Comparison of ENCODE assay signal across 9 cellular contexts in genomic region chr4:109816082-109816442, GRCh38. TPM values are rescaled to one million over a fixed set of nuclear protein-coding genes. Genes with fewer than 3 reads are reported as not detected.
A peak's percentile ranks its signal among the peaks of the same experiment; 100 is the strongest.
DNase-seq lines count a peak whose midpoint lies in the region; ATAC-seq, FAIRE-seq and TF ChIP-seq lines count a peak whose summit lies in the region.
"Had no signal": no experiment of that assay in that cellular context is flagged by ENCODE, and none has a peak within 500 bp of the region (broad histone marks: within the 10 kb centered on the region; RNA-seq: fewer than 3 reads in every experiment).

No MANE protein-coding gene starts in this region.

- H3K9me3 ChIP-seq in A549 = no peaks in the 10 kb centered on the region
- H3K9me3 ChIP-seq in Karpas-422 (ENCODE audit: low read length) = no peaks in the 10 kb centered on the region
- H3K9me3 ChIP-seq in heart right ventricle = no peaks in the 10 kb centered on the region
- no peaks in the 10 kb centered on the region for H3K9me3 ChIP-seq in small intestine (ENCODE audit: control insufficient read depth, low read depth)

- peak overlapping the region; percentile 28; the same call in 1 of the 2 replicates for H2AFZ ChIP-seq in Karpas-422 (ENCODE audit: low read length)

- H3K36me3 Mint-ChIP-seq in activated T-helper 1 cell treated with anti-CD3 and anti-CD28 coated beads, Interleukin-12 subunit alpha, Interleukin-12 subunit beta, Interleukin-2, Interleukin-4 antibody, amounts not matched to agents 30 ng/mL and 10 ng/mL and 1 ng/mL, durations not matched to agents 14 hours and 24 hours and 36 hours (ENCODE audit: low read depth) = peaks cover 42% of the 10 kb centered on the region

- H3K4me1 Mint-ChIP-seq in activated T-helper 1 cell treated with anti-CD3 and anti-CD28 coated beads, Interleukin-12 subunit alpha, Interleukin-12 subunit beta, Interleukin-2, Interleukin-4 antibody, amounts not matched to agents 30 ng/mL and 10 ng/mL and 1 ng/mL, durations not matched to agents 14 hours and 24 hours and 36 hours (ENCODE audit: low read depth) = peaks cover 55% of the 10 kb centered on the region

- FAIRE-seq in A549 (lab: Jason Lieb, UNC) = no peak
- FAIRE-seq in small intestine (lab: Jason Lieb, UNC) = no peak
- FAIRE-seq in GM19239 (lab: Jason Lieb, UNC) = no peak

- H3K4me3 Mint-ChIP-seq in activated T-helper 1 cell treated with anti-CD3 and anti-CD28 coated beads, Interleukin-12 subunit alpha, Interleukin-12 subunit beta, Interleukin-2, Interleukin-4 antibody, amounts not matched to agents 30 ng/mL and 10 ng/mL and 1 ng/mL, durations not matched to agents 14 hours and 24 hours and 36 hours = peak overlapping the region; percentile 98

- H3K4me2 ChIP-seq in A549 = peak overlapping the region; percentile 73
- H3K4me2 ChIP-seq in Karpas-422 (ENCODE audit: low read depth, low read length, poor library complexity, severe bottlenecking) = peak overlapping the region; percentile 86

- H3K4me3 ChIP-seq in A549 = peak overlapping the region; percentile 95
- H3K4me3 ChIP-seq in Karpas-422 (ENCODE audit: low read length) = peak overlapping the region; percentile 74
- peak overlapping the region; percentile 65 to 94 (median 78) for H3K4me3 ChIP-seq in heart right ventricle
- H3K4me3 ChIP-seq in small intestine (ENCODE audit: low read depth in 1 of 2, low read length in 2 of 2) = peak overlapping the region; percentile 67 to 76

- no peak for TF ChIP-seq CTCF in A549 (IDR thresholded peaks at IDR 0.05)
- TF ChIP-seq CTCF in heart right ventricle (IDR thresholded peaks at IDR 0.05) = no peak

- TF ChIP-seq EP300 in A549 (IDR thresholded peaks at IDR 0.05) = no peak

- H3K9ac ChIP-seq in Karpas-422 (ENCODE audit: low read length) = peak overlapping the region; percentile 95

- TF ChIP-seq RAD21 in A549 (conservative IDR thresholded peaks at IDR 0.05 in 1 of 2, IDR thresholded peaks at IDR 0.05 in 1 of 2) = no peak

- no peaks in the 10 kb centered on the region for H4K20me1 ChIP-seq in Karpas-422 (ENCODE audit: insufficient read depth, low read depth, low read length)

- no peaks in the 10 kb centered on the region for H3K27me3 ChIP-seq in Karpas-422 (ENCODE audit: low read length)
- H3K27me3 ChIP-seq in heart right ventricle = no peaks in the 10 kb centered on the region
- H3K27me3 ChIP-seq in small intestine (ENCODE audit: control insufficient read depth in 2 of 2, insufficient read depth in 2 of 2, low read length in 2 of 2) = no peaks in the 10 kb centered on the region

- no peaks in the 10 kb centered on the region for H3K27me3 Mint-ChIP-seq in activated T-helper 1 cell treated with anti-CD3 and anti-CD28 coated beads, Interleukin-12 subunit alpha, Interleukin-12 subunit beta, Interleukin-2, Interleukin-4 antibody, amounts not matched to agents 30 ng/mL and 10 ng/mL and 1 ng/mL, durations not matched to agents 14 hours and 24 hours and 36 hours (ENCODE audit: insufficient read depth)

- intact Hi-C loops in activated T-helper 1 cell treated with anti-CD3 and anti-CD28 coated beads, Interleukin-12 subunit alpha, Interleukin-12 subunit beta, Interleukin-2, Interleukin-4 antibody, amounts not matched to agents 30 ng/mL and 10 ng/mL and 1 ng/mL, durations not matched to agents 14 hours and 24 hours and 36 hours (cut with micrococcal nuclease) = loop anchor here (1.0 to 10.0 kb wide), 8 partner anchors 64 to 1824 kb away; partner anchors contain the start of gene OSTC
- intact Hi-C loops in heart right ventricle (cut with DNase I) = loop anchor here in 8 of 10 donors (5.0 to 10.0 kb wide), 7 partner anchors 84 to 384 kb away; partner anchors contain the start of genes CASP6 (in 7 of the 8), SEC24B (in 5 of the 8) and PLA2G12A (in 2 of the 8)

- POLR2A ChIA-PET in A549 (lab: Yijun Ruan, JAX) = interaction anchor here (1.2 kb wide), 1 partner anchor 256 kb away, joined by 3 read pairs; the partner anchor contains the start of gene MCUB

- H3K27ac ChIP-seq in A549 = peak overlapping the region; percentile 90 to 96
- H3K27ac ChIP-seq in Karpas-422 (ENCODE audit: low read length) = peak overlapping the region; percentile 59; the same call in 1 of the 2 replicates
- peak overlapping the region in 9 of 10 donors; percentile 69 to 90 (median 85) for H3K27ac ChIP-seq in heart right ventricle
- H3K27ac ChIP-seq in small intestine (ENCODE audit: low read depth in 1 of 2, low read length in 1 of 2) = peak overlapping the region in 1 of 2 donors; percentile 92

- no peaks in the 10 kb centered on the region for H3K9me3 Mint-ChIP-seq in activated T-helper 1 cell treated with anti-CD3 and anti-CD28 coated beads, Interleukin-12 subunit alpha, Interleukin-12 subunit beta, Interleukin-2, Interleukin-4 antibody, amounts not matched to agents 30 ng/mL and 10 ng/mL and 1 ng/mL, durations not matched to agents 14 hours and 24 hours and 36 hours

- no peaks in the 10 kb centered on the region for H3K9me2 ChIP-seq in Karpas-422 (replicated peaks; ENCODE audit: insufficient read depth, low read length)

- ATAC-seq in A549 (peak in 1 of 2 experiments; percentile 11; a peak in 3 of 6 replicates), heart right ventricle (peak in 1 of 8 donors; percentile 10), GM18909 (IDR thresholded peaks at IDR 0.05; ENCODE audit: poor library complexity, unreplicated experiment) (no peak)

- WGBS in A549 (ENCODE audit: missing lambda C conversion rate) = 0% methylated on average over 14 of the region's 19 CpGs
- 1% methylated on average over 19 of the region's 19 CpGs for WGBS in heart right ventricle, 2 donors
- 0% methylated on average over 19 of the region's 19 CpGs for WGBS in small intestine, 3 donors

- peak overlapping the region; percentile 96 for H3K27ac Mint-ChIP-seq in activated T-helper 1 cell treated with anti-CD3 and anti-CD28 coated beads, Interleukin-12 subunit alpha, Interleukin-12 subunit beta, Interleukin-2, Interleukin-4 antibody, amounts not matched to agents 30 ng/mL and 10 ng/mL and 1 ng/mL, durations not matched to agents 14 hours and 24 hours and 36 hours

- H3K36me3 ChIP-seq in Karpas-422 (ENCODE audit: insufficient read depth, low read length) = peaks cover 31% of the 10 kb centered on the region
- H3K36me3 ChIP-seq in heart right ventricle = peaks cover 0 to 38% (median 8%) of the 10 kb centered on the region in 9 donors
- H3K36me3 ChIP-seq in small intestine (ENCODE audit: control insufficient read depth in 2 of 2, insufficient read depth in 2 of 2, low read length in 2 of 2) = no peaks in the 10 kb centered on the region

- in situ Hi-C loops in G401 (cut with HindIII; ENCODE audit: low sequenced_read_pairs) = loop anchor here (25.0 kb wide), 1 partner anchor 379 kb away; the partner anchor contains the start of gene SEC24B

- DNase-seq in A549 (ENCODE audit: low read depth in 1 of 2, low spot score in 1 of 2) (no peak), Karpas-422 (peak; percentile 67), heart right ventricle (peak in 1 of 2 donors; percentile 15), small intestine (peak; percentile 11), GM19239 (ENCODE audit: insufficient read length, low spot score) (no peak), G401 (ENCODE audit: low spot score) (no peak)
- peak; percentile 51 for DNase-seq in activated T-helper 1 cell treated with anti-CD3 and anti-CD28 coated beads, Interleukin-12 subunit alpha, Interleukin-12 subunit beta, Interleukin-2, Interleukin-4 antibody, amounts not matched to agents 30 ng/mL and 10 ng/mL and 1 ng/mL, durations not matched to agents 14 hours and 24 hours and 36 hours (ENCODE audit: low spot score)

- CTCF ChIA-PET in A549 (lab: Yijun Ruan, JAX) = no interaction called here

- H3K4me1 ChIP-seq in A549 (peaks cover 11% of the 10 kb centered on the region; the same call in 2 of the 3 replicates), Karpas-422 (ENCODE audit: low read length) (peaks cover 27% of the 10 kb centered on the region), heart right ventricle (peaks cover 0 to 25% (median 17%) of the 10 kb centered on the region in 9 donors), small intestine (ENCODE audit: control insufficient read depth in 2 of 2, insufficient read depth in 1 of 2, low read depth in 1 of 2, low read length in 1 of 2) (peaks cover 0 to 4% of the 10 kb centered on the region in 2 donors)

- TF ChIP-seq POLR2A in A549 (IDR thresholded peaks at IDR 0.05; ENCODE audit: low read length) = no peak

- peaks cover 55% of the 10 kb centered on the region for H3K79me2 ChIP-seq in Karpas-422 (ENCODE audit: low read length)

RNA-seq across cellular contexts. Expression of gene GAR1, which starts 0.5 kb away (rescaled TPM):
- 31.6 and 44.1 TPM in 2 replicates for polyA plus RNA-seq in A549 (2011; rRNA removed)
- 23.5 and 30.7 TPM in 2 replicates for polyA plus RNA-seq in A549 (2012; cell fraction: cytosol; rRNA removed)
- polyA plus RNA-seq in A549 (2012; cell fraction: nucleus; rRNA removed) = 5.2 and 8.7 TPM in 2 replicates
- polyA plus RNA-seq in A549 (2017; fragmentation: RNase III; extraction: RNeasy Plus Mini Kit Qiagen cat#74134 plus additional on column Dnase treatment) = 69.6 to 81.4 TPM (median 73.1 TPM) in 3 replicates
- 2.5 and 2.9 TPM in 2 replicates for polyA minus RNA-seq in A549 (2011; rRNA and poly(A)+ RNA removed)
- 10.9 and 13.5 TPM in 2 replicates for total RNA-seq in Karpas-422 (2014; rRNA removed; shearing (Covaris generic); ENCODE audit: low replicate concordance)
- total RNA-seq in activated T-helper 1 cell treated with anti-CD3 and anti-CD28 coated beads, Interleukin-12 subunit alpha, Interleukin-12 subunit beta, Interleukin-2, Interleukin-4 antibody, amounts not matched to agents 30 ng/mL and 10 ng/mL and 1 ng/mL, durations not matched to agents 14 hours and 24 hours and 36 hours = 53.2 and 61.3 TPM in 2 replicates
- 10 to 100 TPM in 3 of 10 donors, 1 to 10 TPM in 7; 6.8 to 12.3 (median 9.2) TPM for total RNA-seq in heart right ventricle
- 10 to 100 TPM in 1 of 2 donors, 1 to 10 TPM in 1; 9.6 to 17.2 TPM for polyA plus RNA-seq in heart right ventricle
- polyA plus RNA-seq in small intestine = 10 to 100 TPM; 12.3 to 39.6 (median 14.9) TPM
- 19.0 and 23.1 TPM in 2 replicates for total RNA-seq in G401 (2014; rRNA removed; shearing (Covaris generic))

RNA-seq across cellular contexts. Expression of gene RRH, which starts 11.7 kb away (rescaled TPM):
- polyA plus RNA-seq in A549 (2011; rRNA removed) = 0.10 and 0.16 TPM in 2 replicates
- 0.05 and 0.06 TPM in 2 replicates for polyA plus RNA-seq in A549 (2012; cell fraction: cytosol; rRNA removed)
- 0.06 TPM in 1 of 2 replicates, not detected in the other for polyA plus RNA-seq in A549 (2012; cell fraction: nucleus; rRNA removed)
- 0.10 to 0.18 TPM (median 0.12 TPM) in 3 replicates for polyA plus RNA-seq in A549 (2017; fragmentation: RNase III; extraction: RNeasy Plus Mini Kit Qiagen cat#74134 plus additional on column Dnase treatment)
- not detected in 2 replicates for polyA minus RNA-seq in A549 (2011; rRNA and poly(A)+ RNA removed)
- 0.40 TPM in 1 of 2 replicates, not detected in the other for total RNA-seq in Karpas-422 (2014; rRNA removed; shearing (Covaris generic); ENCODE audit: low replicate concordance)
- 0.13 TPM in 1 of 2 replicates, not detected in the other for total RNA-seq in activated T-helper 1 cell treated with anti-CD3 and anti-CD28 coated beads, Interleukin-12 subunit alpha, Interleukin-12 subunit beta, Interleukin-2, Interleukin-4 antibody, amounts not matched to agents 30 ng/mL and 10 ng/mL and 1 ng/mL, durations not matched to agents 14 hours and 24 hours and 36 hours
- total RNA-seq in heart right ventricle = not detected
- under 1 TPM in 1 of 2 donors, not detected in 1; 0.03 TPM for polyA plus RNA-seq in heart right ventricle
- polyA plus RNA-seq in small intestine = under 1 TPM in 1 of 3 donors, not detected in 2; 0.15 TPM
- total RNA-seq in G401 (2014; rRNA removed; shearing (Covaris generic)) = not detected in 2 replicates
- total RNA-seq: left cardiac atrium had no signal

RNA-seq across cellular contexts. Expression of gene CFI, which starts 14.3 kb away (rescaled TPM):
- polyA plus RNA-seq in A549 (2011; rRNA removed) = 2.2 and 2.8 TPM in 2 replicates
- 0.05 TPM in 1 of 2 replicates, not detected in the other for polyA plus RNA-seq in A549 (2012; cell fraction: cytosol; rRNA removed)
- 0.08 and 0.09 TPM in 2 replicates for polyA plus RNA-seq in A549 (2012; cell fraction: nucleus; rRNA removed)
- 0.76 to 2.6 TPM (median 2.2 TPM) in 3 replicates for polyA plus RNA-seq in A549 (2017; fragmentation: RNase III; extraction: RNeasy Plus Mini Kit Qiagen cat#74134 plus additional on column Dnase treatment)
- polyA minus RNA-seq in A549 (2011; rRNA and poly(A)+ RNA removed) = 0.68 and 0.70 TPM in 2 replicates
- total RNA-seq in Karpas-422 (2014; rRNA removed; shearing (Covaris generic); ENCODE audit: low replicate concordance) = 0.79 TPM in 1 of 2 replicates, not detected in the other
- total RNA-seq in activated T-helper 1 cell treated with anti-CD3 and anti-CD28 coated beads, Interleukin-12 subunit alpha, Interleukin-12 subunit beta, Interleukin-2, Interleukin-4 antibody, amounts not matched to agents 30 ng/mL and 10 ng/mL and 1 ng/mL, durations not matched to agents 14 hours and 24 hours and 36 hours = 0.10 TPM in 1 of 2 replicates, not detected in the other
- 10 to 100 TPM in 4 of 10 donors, 1 to 10 TPM in 6; 5.2 to 16.6 (median 9.8) TPM for total RNA-seq in heart right ventricle
- 10 to 100 TPM; 11.8 to 12.6 TPM for polyA plus RNA-seq in heart right ventricle
- 10 to 100 TPM in 1 of 3 donors, 1 to 10 TPM in 2; 6.5 to 43.4 (median 8.1) TPM for polyA plus RNA-seq in small intestine
- not detected in 2 replicates for total RNA-seq in G401 (2014; rRNA removed; shearing (Covaris generic))

RNA-seq across cellular contexts. Expression of gene LRIT3, which starts 31.8 kb away (rescaled TPM):
- polyA plus RNA-seq in A549 (2011; rRNA removed) (0.04 and 0.06 TPM in 2 replicates), A549 (2017; fragmentation: RNase III; extraction: RNeasy Plus Mini Kit Qiagen cat#74134 plus additional on column Dnase treatment) (0.04 to 0.08 TPM (median 0.06 TPM) in 3 replicates), heart right ventricle (under 1 TPM; 0.03 to 0.15 TPM), small intestine (under 1 TPM; 0.04 to 0.54 (median 0.22) TPM)
- polyA plus RNA-seq in A549 (2012; cell fraction: cytosol; rRNA removed) = 0.01 TPM in 2 replicates
- 0.06 and 0.07 TPM in 2 replicates for polyA plus RNA-seq in A549 (2012; cell fraction: nucleus; rRNA removed)
- 0.10 TPM in 1 of 2 replicates, not detected in the other for polyA minus RNA-seq in A549 (2011; rRNA and poly(A)+ RNA removed)
- total RNA-seq in Karpas-422 (2014; rRNA removed; shearing (Covaris generic); ENCODE audit: low replicate concordance) = 0.19 TPM in 1 of 2 replicates, not detected in the other
- total RNA-seq in activated T-helper 1 cell treated with anti-CD3 and anti-CD28 coated beads, Interleukin-12 subunit alpha, Interleukin-12 subunit beta, Interleukin-2, Interleukin-4 antibody, amounts not matched to agents 30 ng/mL and 10 ng/mL and 1 ng/mL, durations not matched to agents 14 hours and 24 hours and 36 hours = 0.15 TPM in 1 of 2 replicates, not detected in the other
- under 1 TPM in 2 of 10 donors, not detected in 8; 0.06 to 0.07 TPM for total RNA-seq in heart right ventricle
- not detected in 2 replicates for total RNA-seq in G401 (2014; rRNA removed; shearing (Covaris generic))
- total RNA-seq: left cardiac atrium had no signal

Comparison
In these comparisons a context has a peak if more than half of its experiments do, and no peak if none do; other contexts are left out.
1. DNase-seq: peak in Karpas-422 (single experiment), activated T-helper 1 cell treated with anti-CD3 and anti-CD28 coated beads, Interleukin-12 subunit alpha, Interleukin-12 subunit beta, Interleukin-2, Interleukin-4 antibody, amounts not matched to agents 30 ng/mL and 10 ng/mL and 1 ng/mL, durations not matched to agents 14 hours and 24 hours and 36 hours (single experiment) and small intestine (single experiment); none in A549 (0 of 2), GM19239 (single experiment) and G401 (single experiment).
2. Peak in every context shown above with its lines, with median percentiles within 50 percentile points of each other: H3K4me3 ChIP-seq.